1 cellular context compared by ENCODE assay signal in genomic region chr2:113583541-113584225, GRCh38.
TF ChIP-seq lines count a peak whose summit lies in the region.

No MANE protein-coding gene starts in this region.

TF ChIP-seq in HepG2, 621 proteins besides CTCF, POLR2A, EP300 and RAD21 (continued from another document and continues in another):
- peak; percentile 94; the same call in 1 of the 2 replicates for TF ChIP-seq ZNF776 (CRISPR knock-in tag; IDR thresholded peaks at IDR 0.05)
- TF ChIP-seq ZNF296 (CRISPR knock-in tag; conservative IDR thresholded peaks at IDR 0.05) = peak; percentile 92; the same call in 1 of the 2 replicates
- peak; percentile 85; the same call in 1 of the 2 replicates for TF ChIP-seq ZFP37 (CRISPR knock-in tag; IDR thresholded peaks at IDR 0.05; ENCODE audit: borderline replicate concordance)
- TF ChIP-seq ZNF530 (CRISPR knock-in tag; IDR thresholded peaks at IDR 0.05; ENCODE audit: low read depth) = 0 out of 2 replicates have a peak, but pooled peaks have one; percentile 64
- TF ChIP-seq FOSL2 (CRISPR knock-in tag; IDR thresholded peaks at IDR 0.05) = peak; percentile 69
- peak; percentile 89 for TF ChIP-seq ELF3 (CRISPR knock-in tag; IDR thresholded peaks at IDR 0.05)
- peak; percentile 8; the same call in 1 of the 2 replicates for TF ChIP-seq NR2F2 (IDR thresholded peaks at IDR 0.05; ENCODE audit: borderline replicate concordance, low read depth)
- peak; percentile 95; the same call in 1 of the 2 replicates for TF ChIP-seq ZNF747 (CRISPR knock-in tag; IDR thresholded peaks at IDR 0.05; ENCODE audit: borderline replicate concordance)
- TF ChIP-seq SMAD3 (CRISPR knock-in tag; IDR thresholded peaks at IDR 0.05) = peak; percentile 67; the same call in 1 of the 2 replicates
- peak; percentile 91 for TF ChIP-seq RBFOX2 (IDR thresholded peaks at IDR 0.05; ENCODE audit: low read depth, low read length)
- TF ChIP-seq ZNF644 (CRISPR knock-in tag; IDR thresholded peaks at IDR 0.05; ENCODE audit: low read depth) = peak; percentile 43; the same call in 1 of the 2 replicates
- TF ChIP-seq ZNF101 (CRISPR knock-in tag; IDR thresholded peaks at IDR 0.05; ENCODE audit: borderline replicate concordance, low read depth) = 0 out of 2 replicates have a peak, but pooled peaks have one; percentile 50
- peak; percentile 90 for TF ChIP-seq ZNF354B (CRISPR knock-in tag; IDR thresholded peaks at IDR 0.05)
- peak; percentile 94; the same call in 1 of the 2 replicates for TF ChIP-seq ZNF83 (CRISPR knock-in tag; IDR thresholded peaks at IDR 0.05; ENCODE audit: borderline replicate concordance)
- TF ChIP-seq SOX13 (IDR thresholded peaks at IDR 0.05) = peak; percentile 41; the same call in 1 of the 2 replicates
- peak in 1 of 2 experiments; percentile 65; a peak in 2 of 4 replicates for TF ChIP-seq SOX13 (CRISPR knock-in tag; conservative IDR thresholded peaks at IDR 0.05 in 1 of 2, IDR thresholded peaks at IDR 0.05 in 1 of 2)
- 0 out of 2 replicates have a peak, but pooled peaks have one; percentile 30 for TF ChIP-seq ZNF552 (CRISPR knock-in tag; IDR thresholded peaks at IDR 0.05; ENCODE audit: borderline replicate concordance)
- peak; percentile 93; the same call in 1 of the 2 replicates for TF ChIP-seq ZNF598 (CRISPR knock-in tag; IDR thresholded peaks at IDR 0.05; ENCODE audit: borderline replicate concordance)
- TF ChIP-seq PITX1 (CRISPR knock-in tag; IDR thresholded peaks at IDR 0.05) = peak; percentile 63; the same call in 1 of the 2 replicates
- peak; percentile 95; the same call in 1 of the 2 replicates for TF ChIP-seq MAF1 (CRISPR knock-in tag; IDR thresholded peaks at IDR 0.05; ENCODE audit: borderline replicate concordance)
- peak; percentile 93; the same call in 1 of the 2 replicates for TF ChIP-seq LBX2 (CRISPR knock-in tag; IDR thresholded peaks at IDR 0.05; ENCODE audit: borderline replicate concordance)
- 0 out of 2 replicates have a peak, but pooled peaks have one; percentile 48 for TF ChIP-seq ZNF605 (CRISPR knock-in tag; IDR thresholded peaks at IDR 0.05)
- TF ChIP-seq HDAC2 (CRISPR knock-in tag; IDR thresholded peaks at IDR 0.05) = peak; percentile 91
- peak; percentile 95 for TF ChIP-seq HOXA3 (CRISPR knock-in tag; IDR thresholded peaks at IDR 0.05)
- TF ChIP-seq CSRNP1 (CRISPR knock-in tag; IDR thresholded peaks at IDR 0.05) = peak; percentile 80
- TF ChIP-seq ATF3 (CRISPR knock-in tag; IDR thresholded peaks at IDR 0.05) = peak; percentile 77
- TF ChIP-seq ZNF280D (CRISPR knock-in tag; IDR thresholded peaks at IDR 0.05) = peak; percentile 85; the same call in 1 of the 2 replicates
- peak; percentile 95 for TF ChIP-seq NRL (CRISPR knock-in tag; IDR thresholded peaks at IDR 0.05; ENCODE audit: borderline replicate concordance)
- TF ChIP-seq MTF1 (CRISPR knock-in tag; IDR thresholded peaks at IDR 0.05) = peak; percentile 44; the same call in 1 of the 2 replicates
- peak; percentile 97 to 99 for TF ChIP-seq HMGXB4 (CRISPR knock-in tag; IDR thresholded peaks at IDR 0.05; ENCODE audit: borderline replicate concordance in 1 of 2, low read depth in 1 of 2)
- TF ChIP-seq TBX3 (IDR thresholded peaks at IDR 0.05; ENCODE audit: borderline replicate concordance) = peak; percentile 37; the same call in 1 of the 2 replicates
- TF ChIP-seq HNRNPK (IDR thresholded peaks at IDR 0.05; ENCODE audit: low read depth, low read length, poor library complexity, severe bottlenecking) = peak; percentile 98
- TF ChIP-seq PRDM15 (CRISPR knock-in tag; IDR thresholded peaks at IDR 0.05) = peak; percentile 84
- peak; percentile 94 for TF ChIP-seq ETV5 (CRISPR knock-in tag; IDR thresholded peaks at IDR 0.05; ENCODE audit: borderline replicate concordance)
- TF ChIP-seq ZNF333 (CRISPR knock-in tag; IDR thresholded peaks at IDR 0.05; ENCODE audit: borderline replicate concordance) = peak; percentile 88
- TF ChIP-seq BCL3 (CRISPR knock-in tag; IDR thresholded peaks at IDR 0.05) = peak; percentile 82; the same call in 1 of the 2 replicates
- TF ChIP-seq AFF4 (CRISPR knock-in tag; IDR thresholded peaks at IDR 0.05) = peak; percentile 74; the same call in 1 of the 2 replicates
- peak; percentile 80; the same call in 1 of the 2 replicates for TF ChIP-seq NR3C1 (CRISPR knock-in tag; IDR thresholded peaks at IDR 0.05)
- peak; percentile 74; the same call in 1 of the 2 replicates for TF ChIP-seq ZNF710 (CRISPR knock-in tag; IDR thresholded peaks at IDR 0.05; ENCODE audit: borderline replicate concordance)
